ENCODE assay signal across 28 cellular contexts in the genomic region with DNA sequence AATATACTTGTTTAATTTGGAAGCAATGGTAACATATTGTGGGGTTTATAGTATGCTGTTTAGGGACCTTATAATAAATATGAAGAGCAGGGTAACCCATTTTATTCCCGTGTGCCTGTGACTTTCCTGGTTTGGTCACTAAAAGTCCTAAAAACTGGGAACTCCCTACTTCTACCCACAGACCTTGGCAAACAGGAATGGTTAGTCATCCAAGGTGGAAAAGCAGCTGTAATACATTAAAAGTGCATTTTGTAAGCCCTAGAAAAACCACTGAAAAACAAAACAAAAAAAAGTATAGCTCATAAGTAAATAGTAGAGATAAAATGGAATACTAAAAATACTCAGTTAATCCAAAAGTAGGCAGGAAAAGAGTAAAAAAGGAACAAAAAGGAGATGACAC.
DNase-seq lines count a peak whose midpoint lies in the region; ATAC-seq and TF ChIP-seq lines count a peak whose summit lies in the region.
"Had no signal": no experiment of that assay in that cellular context is flagged by ENCODE, and none has a peak within 500 bp of the region (broad histone marks: within the 10 kb centered on the region; RNA-seq: fewer than 3 reads in every experiment).

No MANE protein-coding gene starts in this region.

- H3K9ac ChIP-seq in fibroblast of lung (ENCODE audit: insufficient read depth, low read length), result no peak overlapping the region
- H3K9ac ChIP-seq: BLaER1 had no signal

- H3K27me3 ChIP-seq in RWPE2 (ENCODE audit: insufficient read depth, poor library complexity, severe bottlenecking), result no peaks in the 10 kb centered on the region
- no peaks in the 10 kb centered on the region for H3K27me3 ChIP-seq in fibroblast of lung (ENCODE audit: control insufficient read depth, insufficient read depth, low read length)
- H3K27me3 ChIP-seq: BLaER1, body of pancreas, esophagus muscularis mucosa, Peyer's patch, transverse colon had no signal

- no peak overlapping the region for H2AFZ ChIP-seq in fibroblast of lung (ENCODE audit: low read length)

- peaks cover 28% of the 10 kb centered on the region for H3K4me1 ChIP-seq in RWPE2 (ENCODE audit: insufficient read depth, poor library complexity, severe bottlenecking)
- no peaks in the 10 kb centered on the region for H3K4me1 ChIP-seq in fibroblast of lung (ENCODE audit: control insufficient read depth, extremely low read depth, insufficient read depth, low read length)
- H3K4me1 ChIP-seq: body of pancreas, esophagus muscularis mucosa, transverse colon had no signal

- H3K4me3 ChIP-seq in RWPE2 (ENCODE audit: severe bottlenecking) (no peak overlapping the region), fibroblast of lung (replicated peaks in 1 of 4; ENCODE audit: control extremely low read depth in 1 of 4, insufficient read depth in 1 of 4, low read depth in 3 of 4, low read length in 4 of 4) (no peak overlapping the region)
- H3K4me3 ChIP-seq: BLaER1, body of pancreas, esophagus muscularis mucosa, Peyer's patch, transverse colon had no signal

- no peaks in the 10 kb centered on the region for H3K79me2 ChIP-seq in fibroblast of lung (ENCODE audit: control insufficient read depth, insufficient read depth, low read length)

- peak; percentile 24 for DNase-seq in A172 (ENCODE audit: low spot score)
- peak; percentile 45 for DNase-seq in GM04504 (ENCODE audit: low read depth)
- DNase-seq in RWPE2 (ENCODE audit: low spot score), result no peak
- DNase-seq in fibroblast of lung (ENCODE audit: low read depth in 2 of 2), result peak; percentile 4 to 48
- no peak for DNase-seq in activated gamma-delta T cell (lab: John Stamatoyannopoulos, UW)
- DNase-seq: 8988T; activated CD4-positive, CD25-positive, alpha-beta regulatory T cell treated with anti-CD3 and anti-CD28 coated beads, Interleukin-2, amount 50 U/mL, for 72 hours; activated CD8-positive, alpha-beta T cell treated with anti-CD3 and anti-CD28 coated beads for 36 hours; activated effector memory CD4-positive, alpha-beta T cell treated with Interleukin-2 at 50 U/mL for 16 hours; activated naive CD8-positive, alpha-beta T cell treated with anti-CD3 and anti-CD28 coated beads, Interleukin-2, amount 10 ng/mL, durations not matched to agents 7 days and 5 days; body of pancreas; COR-L47; DMS79 treated with DMSO at 0.1 percent for 48 hours; effector CD8-positive, alpha-beta T cell; head of caudate nucleus; KBM-7; left cardiac atrium; MV-4-11; NCI-H2171 treated with DMSO at 0.1 percent for 48 hours; NCI-H526; Peyer's patch; transverse colon had no signal

- no peaks in the 10 kb centered on the region for H4K20me1 ChIP-seq in fibroblast of lung (ENCODE audit: control insufficient read depth, extremely low read depth, insufficient read depth, low read length)
- H4K20me1 ChIP-seq: BLaER1 had no signal

- TF ChIP-seq CTCF in RWPE2 (IDR thresholded peaks at IDR 0.05; ENCODE audit: poor library complexity, severe bottlenecking) (no peak), fibroblast of lung (conservative IDR thresholded peaks at IDR 0.05 in 1 of 2, IDR thresholded peaks at IDR 0.05 in 1 of 2; ENCODE audit: low read depth in 1 of 2, low read length in 2 of 2) (no peak)

- H3K9me3 ChIP-seq in RWPE2 (ENCODE audit: severe bottlenecking) (no peaks in the 10 kb centered on the region), fibroblast of lung (ENCODE audit: control insufficient read depth, insufficient read depth, low read depth, low read length) (no peaks in the 10 kb centered on the region)
- H3K9me3 ChIP-seq: body of pancreas, Peyer's patch, transverse colon had no signal

- H3K36me3 ChIP-seq in RWPE2 (ENCODE audit: low read depth) (no peaks in the 10 kb centered on the region), fibroblast of lung (ENCODE audit: control insufficient read depth, insufficient read depth, low read length) (no peaks in the 10 kb centered on the region)
- H3K36me3 ChIP-seq: BLaER1, esophagus muscularis mucosa, Peyer's patch, transverse colon had no signal

- peak overlapping the region; percentile 10 for H3K27ac ChIP-seq in RWPE2 (ENCODE audit: poor library complexity, severe bottlenecking)
- H3K27ac ChIP-seq in fibroblast of lung (ENCODE audit: insufficient read depth, low read length), result no peak overlapping the region
- H3K27ac ChIP-seq: BLaER1, body of pancreas, esophagus muscularis mucosa, Peyer's patch, transverse colon had no signal

- no peak overlapping the region for H3K4me2 ChIP-seq in fibroblast of lung (ENCODE audit: extremely low read depth, insufficient read depth, low read length)
- H3K4me2 ChIP-seq: BLaER1 had no signal

- ATAC-seq in RWPE2 (ENCODE audit: low read depth) (peak; percentile 50), GM21360 (IDR thresholded peaks at IDR 0.05; ENCODE audit: unreplicated experiment) (no peak), HG03354 (IDR thresholded peaks at IDR 0.05; ENCODE audit: poor library complexity, severe bottlenecking, unreplicated experiment) (no peak), GM21381 (IDR thresholded peaks at IDR 0.05; ENCODE audit: unreplicated experiment) (no peak)
- ATAC-seq: activated CD8-positive, alpha-beta T cell treated with anti-CD3 and anti-CD28 coated beads for 36 hours; body of pancreas; HCT116; left cardiac atrium had no signal

Comparison
In these comparisons a context has a peak if more than half of its experiments do, and no peak if none do; other contexts are left out.
1. DNase-seq: peak in A172 (single experiment), GM04504 (single experiment) and fibroblast of lung (2 of 2); none in RWPE2 (single experiment) and activated gamma-delta T cell (single experiment).